8 cellular contexts compared by ENCODE assay signal in genomic region chr3:171461087-171461917, GRCh38. TPM values are rescaled to one million over a fixed set of nuclear protein-coding genes. Genes with fewer than 3 reads are reported as not detected.
A peak's percentile ranks its signal among the peaks of the same experiment; 100 is the strongest.
DNase-seq lines count a peak whose midpoint lies in the region; ATAC-seq and TF ChIP-seq lines count a peak whose summit lies in the region.

No MANE protein-coding gene starts in this region.

- H3K9ac ChIP-seq in HUES48 (ENCODE audit: low read depth, low read length), result peak overlapping the region; percentile 81

- WGBS in lung, 2 donors, result 2 to 3% methylated on average over 22 of the region's 22 CpGs
- 1 to 3% methylated on average over 13 to 22 of the region's 22 CpGs for WGBS in testis, 2 donors

- no peaks in the 10 kb centered on the region for H3K9me3 ChIP-seq in HUES48 (ENCODE audit: control insufficient read depth, insufficient read depth, low read length)
- no peaks in the 10 kb centered on the region for H3K9me3 ChIP-seq in lung (ENCODE audit: control insufficient read depth in 2 of 2, insufficient read depth in 1 of 2, low read length in 1 of 2)
- no peaks in the 10 kb centered on the region for H3K9me3 ChIP-seq in testis

- H3K36me3 Mint-ChIP-seq in T-cell, result no peaks in the 10 kb centered on the region
- H3K36me3 Mint-ChIP-seq in dendritic cell treated with granulocyte-macrophage colony-stimulating factor and Interleukin-4, amounts not matched to agents 40 ng/mL and 50 ng/mL, for 4 days (ENCODE audit: low read depth), result peaks cover 21% of the 10 kb centered on the region

- TF ChIP-seq CTCF in GM06990 (IDR thresholded peaks at IDR 0.05; ENCODE audit: insufficient read depth, low read length, poor library complexity, severe bottlenecking) (no peak), lung (IDR thresholded peaks at IDR 0.05; ENCODE audit: control extremely low read depth, extremely low read depth) (no peak), testis (IDR thresholded peaks at IDR 0.05) (no peak)

- no peaks in the 10 kb centered on the region for H3K9me3 Mint-ChIP-seq in T-cell
- no peaks in the 10 kb centered on the region for H3K9me3 Mint-ChIP-seq in dendritic cell treated with granulocyte-macrophage colony-stimulating factor and Interleukin-4, amounts not matched to agents 40 ng/mL and 50 ng/mL, for 4 days

- H3K27ac Mint-ChIP-seq in T-cell, result peak overlapping the region; percentile 93 to 95
- peak overlapping the region; percentile 56 for H3K27ac Mint-ChIP-seq in dendritic cell treated with granulocyte-macrophage colony-stimulating factor and Interleukin-4, amounts not matched to agents 40 ng/mL and 50 ng/mL, for 4 days

- no peak for DNase-seq in GM06990 (ENCODE audit: extremely low read depth, insufficient read length)
- DNase-seq in T-cell, result peak in 28 of 34 experiments; percentile 1 to 46 (median 23)
- no peak for DNase-seq in lung (ENCODE audit: low spot score)
- DNase-seq in testis, result peak; percentile 48
- no peak for DNase-seq in AG20443 (ENCODE audit: low spot score)

- H3K27ac ChIP-seq in HUES48 (ENCODE audit: low read depth, low read length), result peak overlapping the region; percentile 73
- H3K27ac ChIP-seq in lung (ENCODE audit: low read depth in 1 of 2, low read length in 1 of 2), result peak overlapping the region; percentile 53 to 68
- peak overlapping the region in 1 of 2 donors; percentile 16 for H3K27ac ChIP-seq in testis

- no peaks in the 10 kb centered on the region for H3K27me3 ChIP-seq in GM06990 (replicated peaks; ENCODE audit: control insufficient read depth, insufficient read depth, low read length)
- H3K27me3 ChIP-seq in HUES48 (ENCODE audit: control insufficient read depth, insufficient read depth, low read length), result peaks cover 37% of the 10 kb centered on the region
- no peaks in the 10 kb centered on the region for H3K27me3 ChIP-seq in lung (ENCODE audit: control insufficient read depth, insufficient read depth)
- H3K27me3 ChIP-seq in testis, result no peaks in the 10 kb centered on the region

- no peak for TF ChIP-seq POLR2A in testis (IDR thresholded peaks at IDR 0.05)

- H3K4me1 ChIP-seq in HUES48 (ENCODE audit: control insufficient read depth, insufficient read depth, low read length), result peaks cover 31% of the 10 kb centered on the region
- H3K4me1 ChIP-seq in lung (ENCODE audit: control insufficient read depth in 2 of 2, insufficient read depth in 2 of 2, low read length in 2 of 2), result peaks cover 0 to 2% of the 10 kb centered on the region in 2 donors
- peaks cover 5% of the 10 kb centered on the region for H3K4me1 ChIP-seq in testis

- H3K4me3 ChIP-seq in GM06990 (replicated peaks; ENCODE audit: low read depth, low read length) (peak overlapping the region; percentile 91), HUES48 (ENCODE audit: low read depth, low read length) (peak overlapping the region; percentile 93), lung (peak overlapping the region; percentile 57), testis (peak overlapping the region; percentile 59 to 76)

- CTCF ChIA-PET in T-cell (lab: Charles Lee), result interaction anchor here (0.5 to 1.8 kb wide), 9 partner anchors 9 to 880 kb away, joined by 3 to 10 read pairs (median 4); no protein-coding TSS in a partner anchor

- H3K4me1 Mint-ChIP-seq in T-cell, result peaks cover 29 to 48% (median 41%) of the 10 kb centered on the region in 3 donors
- peaks cover 40% of the 10 kb centered on the region for H3K4me1 Mint-ChIP-seq in dendritic cell treated with granulocyte-macrophage colony-stimulating factor and Interleukin-4, amounts not matched to agents 40 ng/mL and 50 ng/mL, for 4 days (ENCODE audit: low read depth)

- H3K27me3 Mint-ChIP-seq in T-cell, result no peaks in the 10 kb centered on the region
- H3K27me3 Mint-ChIP-seq in dendritic cell treated with granulocyte-macrophage colony-stimulating factor and Interleukin-4, amounts not matched to agents 40 ng/mL and 50 ng/mL, for 4 days, result peaks cover 57% of the 10 kb centered on the region

- no peaks in the 10 kb centered on the region for H3K36me3 ChIP-seq in GM06990 (ENCODE audit: control insufficient read depth, insufficient read depth, low read length)
- no peaks in the 10 kb centered on the region for H3K36me3 ChIP-seq in HUES48 (ENCODE audit: control insufficient read depth, insufficient read depth, low read length)
- H3K36me3 ChIP-seq in lung (ENCODE audit: control insufficient read depth in 2 of 2, insufficient read depth in 2 of 2, low read length in 2 of 2), result no peaks in the 10 kb centered on the region
- no peaks in the 10 kb centered on the region for H3K36me3 ChIP-seq in testis (ENCODE audit: low read depth, missing control alignments)

- H3K4me3 Mint-ChIP-seq in T-cell, result peak overlapping the region; percentile 88 to 96 (median 96)
- H3K4me3 Mint-ChIP-seq in dendritic cell treated with granulocyte-macrophage colony-stimulating factor and Interleukin-4, amounts not matched to agents 40 ng/mL and 50 ng/mL, for 4 days, result peak overlapping the region; percentile 94

- ATAC-seq in GM21528 (IDR thresholded peaks at IDR 0.05; ENCODE audit: low FRiP score, unreplicated experiment) (peak; percentile 22), T-cell (replicated peaks in 1 of 4) (peak in 3 of 4 experiments; percentile 9 to 21 (median 18)), lung (ENCODE audit: insufficient read depth, low FRiP score) (peak; percentile 34)

- intact Hi-C loops in dendritic cell treated with granulocyte-macrophage colony-stimulating factor and Interleukin-4, amounts not matched to agents 40 ng/mL and 50 ng/mL, for 4 days (cut with micrococcal nuclease), result no loop called here
- intact Hi-C loops in testis (cut with DNase I; ENCODE audit: low total_unique reads), result no loop called here

- POLR2A ChIA-PET in T-cell (lab: Charles Lee), result interaction anchor here in 1 of 2 donors (1.0 kb wide), 1 partner anchor 134 kb away, joined by 4 read pairs; no protein-coding TSS in a partner anchor

RNA-seq across cellular contexts. Expression of gene TNIK, which starts 1.1 kb away (rescaled TPM):
- total RNA-seq in T-cell, result 10 to 100 TPM; 52.2 to 81.0 (median 60.9) TPM
- 10 to 100 TPM; 18.3 to 36.3 TPM for total RNA-seq in lung
- polyA plus RNA-seq in lung, result 10 to 100 TPM in 1 of 2 donors, 1 to 10 TPM in 1; 9.4 to 10.3 TPM
- 10 to 100 TPM; 83.5 to 99.6 TPM for total RNA-seq in testis
- 39.3 TPM for polyA plus RNA-seq in testis (ENCODE audit: insufficient read depth, low read depth, low replicate concordance)

Comparison
In these comparisons a context has a peak if more than half of its experiments do, and no peak if none do; other contexts are left out.
1. DNase-seq: peak in T-cell (28 of 34) and testis (single experiment); none in GM06990 (single experiment), lung (single experiment) and AG20443 (single experiment).
2. Peak in every context shown above with its lines, with median percentiles within 50 percentile points of each other: H3K4me3 ChIP-seq and ATAC-seq.